ENCODE assay signal across 27 cellular contexts in genomic region chr20:57566803-57567459, GRCh38. TPM values are rescaled to one million over a fixed set of nuclear protein-coding genes. Genes with fewer than 3 reads are reported as not detected.
"Had no signal": no experiment of that assay in that cellular context is flagged by ENCODE, and none has a peak within 500 bp of the region (broad histone marks: within the 10 kb centered on the region; RNA-seq: fewer than 3 reads in every experiment).

No MANE protein-coding gene starts in this region.

- H3K4me1 ChIP-seq: SJSA1 had no signal

- H3K36me3 ChIP-seq: SJSA1 had no signal

- H3K4me3 ChIP-seq: SJSA1 had no signal

- H3K9me3 ChIP-seq: SJSA1 had no signal

- DNase-seq: activated CD4-positive, alpha-beta T cell treated with anti-CD3 and anti-CD28 coated beads for 48 hours; activated CD4-positive, alpha-beta T cell treated with anti-CD3 and anti-CD28 coated beads, Interleukin-2, amount 50 U/mL, for 4 hours; activated CD4-positive, CD25-positive, alpha-beta regulatory T cell treated with anti-CD3 and anti-CD28 coated beads, Interleukin-2, amount 50 U/mL, for 72 hours; activated CD8-positive, alpha-beta memory T cell treated with anti-CD3 and anti-CD28 coated beads, Interleukin-2, amount 50 U/mL, for 48 hours; activated CD8-positive, alpha-beta T cell treated with anti-CD3 and anti-CD28 coated beads, Interleukin-2, amount 10 ng/mL, durations not matched to agents 7 days and 5 days; activated effector memory CD4-positive, alpha-beta T cell treated with Interleukin-2 at 50 U/mL for 16 hours; activated naive CD4-positive, alpha-beta T cell; activated T-cell treated with anti-CD3 and anti-CD28 coated beads, Interleukin-2, amount 50 U/mL, for 24 hours; amygdala; Kasumi-1; KBM-7; NCI-H1105 treated with DMSO at 0.1 percent for 48 hours; NCI-H1436 treated with DMSO at 0.1 percent for 48 hours; NCI-H187; NCI-H2081 treated with DMSO at 0.1 percent for 48 hours; NCI-H2171; NCI-H226; NCI-H526; NCI-H82; OCI-M1; Right ventricle myocardium superior had no signal

- H3K27ac ChIP-seq: RWPE1, SJSA1 had no signal

RNA-seq across cellular contexts. Expression of gene PCK1, which starts 6.0 kb away (rescaled TPM):
- total RNA-seq: activated CD8-positive, alpha-beta T cell treated with anti-CD3 and anti-CD28 coated beads, Interleukin-2, amount 10 ng/mL, durations not matched to agents 7 days and 5 days; activated T-helper 1 cell treated with anti-CD3 and anti-CD28 coated beads, Interleukin-12 subunit alpha, Interleukin-12 subunit beta, Interleukin-2, Interleukin-4 antibody, amounts not matched to agents 30 ng/mL and 10 ng/mL and 1 ng/mL, durations not matched to agents 14 hours and 24 hours and 36 hours; astrocyte; SJSA1 had no signal

RNA-seq across cellular contexts. Expression of gene CTCFL, which starts 42.0 kb away (rescaled TPM):
- total RNA-seq: activated CD8-positive, alpha-beta T cell treated with anti-CD3 and anti-CD28 coated beads, Interleukin-2, amount 10 ng/mL, durations not matched to agents 7 days and 5 days; activated T-helper 1 cell treated with anti-CD3 and anti-CD28 coated beads, Interleukin-12 subunit alpha, Interleukin-12 subunit beta, Interleukin-2, Interleukin-4 antibody, amounts not matched to agents 30 ng/mL and 10 ng/mL and 1 ng/mL, durations not matched to agents 14 hours and 24 hours and 36 hours; astrocyte; NCI-H460; Right ventricle myocardium superior; SJSA1 had no signal

RNA-seq across cellular contexts. Expression of gene ZBP1, which starts 53.3 kb away (rescaled TPM):
- total RNA-seq: astrocyte, NCI-H460, Right ventricle myocardium superior, SJSA1, WTC11 had no signal
